Comparison of ENCODE assay signal across 8 cellular contexts in the genomic region with DNA sequence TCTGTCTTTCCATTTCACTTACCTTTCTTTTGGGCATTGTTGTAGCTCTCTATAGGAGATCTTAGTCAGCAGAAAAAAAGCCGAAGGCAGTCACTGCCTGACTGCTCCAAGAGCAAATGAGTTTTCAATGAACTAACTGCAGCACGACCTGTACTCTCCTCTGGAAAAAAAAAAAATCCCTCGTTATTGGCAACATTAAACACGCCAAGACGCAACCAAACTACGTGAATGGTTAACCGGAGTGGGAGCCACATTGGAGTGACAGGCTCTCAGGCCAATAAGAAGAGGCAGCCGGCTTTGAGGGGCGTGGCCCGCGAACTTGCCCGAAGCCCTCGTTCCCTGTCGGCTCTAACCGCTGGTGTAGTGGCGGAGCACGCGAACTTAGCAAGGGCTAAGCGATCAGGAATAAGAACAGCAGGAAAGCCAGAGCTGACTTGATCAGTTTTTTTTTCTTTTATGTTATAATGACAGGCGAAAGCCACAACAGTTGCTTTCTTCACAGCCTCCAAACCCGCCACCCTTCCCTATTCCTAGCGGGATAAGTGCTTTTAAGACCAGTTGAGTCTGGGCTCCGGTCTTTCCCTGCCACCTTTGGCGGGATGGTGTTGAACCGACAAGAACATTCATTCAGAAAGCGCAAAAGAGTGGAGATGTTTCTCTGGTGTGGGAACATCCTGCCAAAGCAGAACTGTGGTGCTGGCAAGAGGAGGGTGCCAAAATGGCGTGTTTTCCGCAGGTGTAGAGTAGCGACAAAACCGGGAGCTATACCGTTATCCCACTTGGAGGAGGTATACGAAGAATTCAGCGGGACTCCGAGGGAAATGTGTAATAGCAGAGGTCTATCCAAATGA.
A peak's percentile ranks its signal among the peaks of the same experiment; 100 is the strongest.
DNase-seq lines count a peak whose midpoint lies in the region; ATAC-seq lines count a peak whose summit lies in the region.

No MANE protein-coding gene starts in this region.

- in situ Hi-C loops in SK-MEL-5 (cut with HindIII; ENCODE audit: low pct_unique_long_range_greater_than_20kb, low sequenced_read_pairs) = no loop called here

- H3K27me3 Mint-ChIP-seq in activated naive CD4-positive, alpha-beta T cell treated with anti-CD3 and anti-CD28 coated beads, Interleukin-2, amount 10 ng/mL, durations not matched to agents 7 days and 5 days = peaks cover 18% of the 10 kb centered on the region

- ATAC-seq in GM21717 (IDR thresholded peaks at IDR 0.05; ENCODE audit: unreplicated experiment) = peak; percentile 98

- DNase-seq in DMS53 (lab: John Stamatoyannopoulos, UW) (peak; percentile 97), SK-MEL-5 (ENCODE audit: low read depth, low spot score) (peak; percentile 95), glomerular endothelial cell (ENCODE audit: extremely low read depth, low read depth, low spot score) (peak; percentile 69), non-pigmented ciliary epithelial cell (ENCODE audit: low read depth) (peak; percentile 76), substantia nigra (lab: John Stamatoyannopoulos, UW) (peak; percentile 4 to 86 (median 70))
- DNase-seq in Jurkat, Clone E6-1 (ENCODE audit: low read depth, low spot score) = peak; percentile 94
- peak; percentile 90 for DNase-seq in activated naive CD4-positive, alpha-beta T cell treated with anti-CD3 and anti-CD28 coated beads, Interleukin-2, amount 10 ng/mL, durations not matched to agents 7 days and 5 days

- peaks cover 15% of the 10 kb centered on the region for H3K4me1 Mint-ChIP-seq in activated naive CD4-positive, alpha-beta T cell treated with anti-CD3 and anti-CD28 coated beads, Interleukin-2, amount 10 ng/mL, durations not matched to agents 7 days and 5 days

- H3K27ac ChIP-seq in substantia nigra (ENCODE audit: low read depth, low read length, poor library complexity, severe bottlenecking) = no peak overlapping the region

- peak overlapping the region; percentile 89 for H3K4me3 Mint-ChIP-seq in activated naive CD4-positive, alpha-beta T cell treated with anti-CD3 and anti-CD28 coated beads, Interleukin-2, amount 10 ng/mL, durations not matched to agents 7 days and 5 days

- H3K36me3 Mint-ChIP-seq in activated naive CD4-positive, alpha-beta T cell treated with anti-CD3 and anti-CD28 coated beads, Interleukin-2, amount 10 ng/mL, durations not matched to agents 7 days and 5 days = no peaks in the 10 kb centered on the region

- CTCF ChIA-PET in activated naive CD4-positive, alpha-beta T cell treated with anti-CD3 and anti-CD28 coated beads, Interleukin-2, amount 10 ng/mL, durations not matched to agents 7 days and 5 days (lab: Charles Lee) = interaction anchor here (1.1 to 2.2 kb wide), 2 partner anchors 80 to 310 kb away, joined by 3 to 7 read pairs; a partner anchor contains a TSS

- H3K27ac Mint-ChIP-seq in activated naive CD4-positive, alpha-beta T cell treated with anti-CD3 and anti-CD28 coated beads, Interleukin-2, amount 10 ng/mL, durations not matched to agents 7 days and 5 days = peak overlapping the region; percentile 91

- peak overlapping the region; percentile 73 for H3K4me3 ChIP-seq in Jurkat, Clone E6-1 (ENCODE audit: low read length)

- H3K9me3 Mint-ChIP-seq in activated naive CD4-positive, alpha-beta T cell treated with anti-CD3 and anti-CD28 coated beads, Interleukin-2, amount 10 ng/mL, durations not matched to agents 7 days and 5 days = no peaks in the 10 kb centered on the region
